Comparison of ENCODE assay signal across 8 cellular contexts in the genomic region with DNA sequence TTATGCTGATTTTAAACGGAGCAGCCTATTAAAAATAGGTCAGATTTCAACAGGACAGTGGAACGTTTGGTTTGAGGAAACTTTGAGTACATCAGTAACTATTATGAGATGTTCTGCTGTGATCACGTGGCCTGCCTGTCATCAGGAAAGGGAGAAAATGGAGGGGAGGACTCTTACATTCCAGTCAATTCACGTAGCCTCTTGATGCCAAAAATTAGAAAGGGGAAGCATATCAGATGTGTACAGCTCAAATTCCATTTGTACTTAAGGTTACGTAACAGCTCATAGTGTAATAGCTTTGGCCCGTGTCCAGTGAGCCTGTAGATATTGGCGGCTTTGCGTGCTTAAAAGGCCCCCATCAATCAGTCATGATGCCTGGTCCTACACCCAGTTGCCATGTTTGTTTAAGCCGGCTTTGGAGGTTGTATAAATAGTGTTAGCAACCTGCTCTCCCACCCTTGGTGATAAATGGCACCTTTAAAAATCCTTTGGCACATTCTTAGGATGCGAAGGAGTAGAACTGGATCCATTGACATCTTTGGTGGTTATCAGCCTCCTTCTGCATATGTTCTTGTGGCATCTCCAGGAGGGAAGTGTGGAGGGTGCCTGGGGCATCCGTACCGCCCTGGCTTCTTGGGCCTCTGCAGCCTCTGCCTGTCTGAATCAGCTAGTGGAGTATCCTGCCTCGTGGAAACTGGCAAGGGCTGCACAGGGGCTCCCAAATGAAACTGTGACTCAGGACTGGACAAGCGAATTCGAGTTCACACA.
A peak's percentile ranks its signal among the peaks of the same experiment; 100 is the strongest.
DNase-seq lines count a peak whose midpoint lies in the region; TF ChIP-seq lines count a peak whose summit lies in the region.

No MANE protein-coding gene starts in this region.

- H3K27me3 ChIP-seq in duodenal mucosa (ENCODE audit: control insufficient read depth in 1 of 2, insufficient read depth in 2 of 2, low read length in 2 of 2), result no peaks in the 10 kb centered on the region
- H3K27me3 ChIP-seq in osteoblast (ENCODE audit: insufficient read depth, low read length), result no peaks in the 10 kb centered on the region

- H2AFZ ChIP-seq in osteoblast (ENCODE audit: low read length), result peak overlapping the region; percentile 37

- peak overlapping the region; percentile 28 for H3K27ac ChIP-seq in duodenal mucosa (ENCODE audit: low read depth, low read length)
- H3K27ac ChIP-seq in osteoblast (ENCODE audit: low read depth, low read length), result peak overlapping the region; percentile 86

- H3K36me3 ChIP-seq in duodenal mucosa (ENCODE audit: control insufficient read depth in 1 of 2, insufficient read depth in 2 of 2, low read length in 2 of 2) (no peaks in the 10 kb centered on the region), osteoblast (ENCODE audit: insufficient read depth, low read length) (no peaks in the 10 kb centered on the region)

- intact Hi-C loops in posterior cingulate gyrus (cut with DNase I), result no loop called here

- H3K4me3 ChIP-seq in duodenal mucosa (ENCODE audit: low read depth in 1 of 2, low read length in 2 of 2) (no peak overlapping the region), osteoblast (ENCODE audit: insufficient read depth, low read length) (no peak overlapping the region)

- H3K4me2 ChIP-seq in osteoblast (ENCODE audit: insufficient read depth, low read length), result peak overlapping the region; percentile 53

- H3K9me3 ChIP-seq in duodenal mucosa (ENCODE audit: control insufficient read depth in 1 of 2, low read length in 2 of 2) (no peaks in the 10 kb centered on the region), osteoblast (ENCODE audit: low read depth, low read length) (no peaks in the 10 kb centered on the region)

- TF ChIP-seq CTCF in osteoblast (IDR thresholded peaks at IDR 0.05; ENCODE audit: extremely low read depth, low read depth, low read length), result no peak

- H4K20me1 ChIP-seq in osteoblast (ENCODE audit: insufficient read depth, low read length), result no peaks in the 10 kb centered on the region

- no peak overlapping the region for H3K9ac ChIP-seq in duodenal mucosa (ENCODE audit: low read depth in 1 of 2, low read length in 2 of 2)

- H3K4me1 ChIP-seq in duodenal mucosa (ENCODE audit: control insufficient read depth in 1 of 2, insufficient read depth in 2 of 2, low read length in 2 of 2) (peaks cover 22 to 34% of the 10 kb centered on the region in 2 donors), osteoblast (ENCODE audit: insufficient read depth, low read length) (peaks cover 61% of the 10 kb centered on the region)

- peak; percentile 93 for DNase-seq in EH (ENCODE audit: low read depth)
- DNase-seq in NCI-H345 (lab: John Stamatoyannopoulos, UW), result peak; percentile 85
- no peak for DNase-seq in osteoblast (ENCODE audit: insufficient read length, low spot score, missing footprints)
- no peak for DNase-seq in SK-N-DZ (ENCODE audit: low spot score)
- DNase-seq in superior temporal gyrus (ENCODE audit: extremely low spot score), result no peak
- DNase-seq in posterior cingulate gyrus, result no peak
- no peak for DNase-seq in HUDEP-2 (lab: John Stamatoyannopoulos, UW; ENCODE audit: unreplicated experiment in 76 of 76)

- no peaks in the 10 kb centered on the region for H3K79me2 ChIP-seq in osteoblast (ENCODE audit: insufficient read depth, low read length)

Comparison
In these comparisons a context has a peak if more than half of its experiments do, and no peak if none do; other contexts are left out.
1. DNase-seq: peak in EH (single experiment) and NCI-H345 (single experiment); none in osteoblast (single experiment), SK-N-DZ (single experiment), superior temporal gyrus (single experiment), posterior cingulate gyrus (0 of 10) and HUDEP-2 (0 of 76).